Comparison of ENCODE assay signal across 16 cellular contexts in genomic region chr16:16009396-16009795, GRCh38. TPM values are rescaled to one million over a fixed set of nuclear protein-coding genes. Genes with fewer than 3 reads are reported as not detected.
DNase-seq lines count a peak whose midpoint lies in the region; ATAC-seq lines count a peak whose summit lies in the region.
"Had no signal": no experiment of that assay in that cellular context is flagged by ENCODE, and none has a peak within 500 bp of the region (broad histone marks: within the 10 kb centered on the region; RNA-seq: fewer than 3 reads in every experiment).

No MANE protein-coding gene starts in this region.

- no peaks in the 10 kb centered on the region for H3K27me3 ChIP-seq in stomach smooth muscle (ENCODE audit: control insufficient read depth in 1 of 2, insufficient read depth in 2 of 2, low read length in 2 of 2)

- H3K9ac ChIP-seq in stomach smooth muscle (ENCODE audit: low read length in 2 of 2), result no peak overlapping the region

- H3K9me3 ChIP-seq in T-helper 17 cell (ENCODE audit: control insufficient read depth, low read length, poor library complexity, severe bottlenecking), result no peaks in the 10 kb centered on the region
- no peaks in the 10 kb centered on the region for H3K9me3 ChIP-seq in stomach smooth muscle (ENCODE audit: control insufficient read depth in 2 of 2, low read length in 2 of 2)

- ATAC-seq in T-helper 17 cell, result no peak
- ATAC-seq: naive thymus-derived CD8-positive, alpha-beta T cell had no signal

- peaks cover 21% of the 10 kb centered on the region for H3K4me1 Mint-ChIP-seq in activated naive CD4-positive, alpha-beta T cell treated with anti-CD3 and anti-CD28 coated beads, Interleukin-2, amount 50 U/mL, for 24 hours
- peaks cover 12% of the 10 kb centered on the region for H3K4me1 Mint-ChIP-seq in T-helper 17 cell

- peak overlapping the region; percentile 77 for H3K27ac Mint-ChIP-seq in activated naive CD4-positive, alpha-beta T cell treated with anti-CD3 and anti-CD28 coated beads, Interleukin-2, amount 50 U/mL, for 24 hours
- peak overlapping the region; percentile 79 for H3K27ac Mint-ChIP-seq in T-helper 17 cell

- H3K9me3 Mint-ChIP-seq in activated naive CD4-positive, alpha-beta T cell treated with anti-CD3 and anti-CD28 coated beads, Interleukin-2, amount 50 U/mL, for 24 hours, result no peaks in the 10 kb centered on the region

- peaks cover 13 to 22% of the 10 kb centered on the region in 2 donors for H3K36me3 ChIP-seq in stomach smooth muscle (ENCODE audit: control insufficient read depth in 2 of 2, insufficient read depth in 2 of 2, low read length in 2 of 2)

- no peak overlapping the region for H3K4me3 ChIP-seq in stomach smooth muscle (ENCODE audit: low read length in 2 of 2)

- H3K4me1 ChIP-seq in stomach smooth muscle (ENCODE audit: control insufficient read depth, insufficient read depth, low read length), result peaks cover 15% of the 10 kb centered on the region

- peak overlapping the region; percentile 46 for H3K27ac ChIP-seq in stomach smooth muscle (ENCODE audit: low read length)

- H3K36me3 Mint-ChIP-seq in activated naive CD4-positive, alpha-beta T cell treated with anti-CD3 and anti-CD28 coated beads, Interleukin-2, amount 50 U/mL, for 24 hours, result peaks cover 19% of the 10 kb centered on the region
- H3K36me3 Mint-ChIP-seq in T-helper 17 cell (ENCODE audit: low read depth), result peaks cover 2% of the 10 kb centered on the region

- H3K4me3 Mint-ChIP-seq in activated naive CD4-positive, alpha-beta T cell treated with anti-CD3 and anti-CD28 coated beads, Interleukin-2, amount 50 U/mL, for 24 hours, result no peak overlapping the region
- H3K4me3 Mint-ChIP-seq in T-helper 17 cell, result no peak overlapping the region
- H3K4me3 Mint-ChIP-seq: naive thymus-derived CD8-positive, alpha-beta T cell had no signal

- no peak for DNase-seq in activated naive CD4-positive, alpha-beta T cell treated with anti-CD3 and anti-CD28 coated beads, Interleukin-2, amount 50 U/mL, for 16 hours
- DNase-seq in T-helper 17 cell (no peak), left kidney (ENCODE audit: low read depth, low spot score) (peak; percentile 56), AG08396 (ENCODE audit: low spot score) (no peak), NCI-H524 (lab: John Stamatoyannopoulos, UW) (no peak), pons (ENCODE audit: low spot score) (no peak)
- DNase-seq: activated T-cell treated with anti-CD3 and anti-CD28 coated beads for 4 hours; amniotic stem cell; erythroblast; H7; hypothalamus; naive thymus-derived CD8-positive, alpha-beta T cell; NCI-H1092 treated with DMSO at 0.1 percent for 48 hours; stimulated activated naive CD4-positive, alpha-beta T cell treated with Interleukin-2 at 50 U/mL for 16 hours had no signal

- H3K27me3 Mint-ChIP-seq in activated naive CD4-positive, alpha-beta T cell treated with anti-CD3 and anti-CD28 coated beads, Interleukin-2, amount 50 U/mL, for 24 hours, result no peaks in the 10 kb centered on the region
- no peaks in the 10 kb centered on the region for H3K27me3 Mint-ChIP-seq in T-helper 17 cell
- H3K27me3 Mint-ChIP-seq: naive thymus-derived CD8-positive, alpha-beta T cell had no signal

RNA-seq across cellular contexts. Expression of gene ABCC1, which starts 60.0 kb away (rescaled TPM):
- 10 to 100 TPM; 66.0 to 67.0 TPM for total RNA-seq in T-helper 17 cell
